Comparison of ENCODE assay signal across 9 cellular contexts in the genomic region with DNA sequence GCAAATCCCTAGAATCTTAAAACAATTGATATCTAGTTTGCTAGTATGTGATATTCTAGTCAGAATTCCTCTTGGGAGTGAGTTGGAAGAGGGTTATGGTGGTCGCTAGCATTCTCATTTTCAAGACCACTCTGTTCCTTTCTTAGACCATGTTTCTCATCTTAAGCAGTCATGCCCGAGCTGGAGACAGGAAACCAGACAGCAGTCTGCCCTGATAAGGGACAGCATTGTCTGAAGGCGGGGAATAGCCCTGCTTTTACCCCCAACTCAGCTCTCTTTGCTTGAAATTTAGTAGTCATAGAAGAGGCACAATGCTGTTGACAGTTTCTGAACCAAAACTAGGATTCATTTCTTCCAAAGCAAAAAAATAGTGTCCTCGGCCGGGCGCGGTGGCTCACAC. TPM values are rescaled to one million over a fixed set of nuclear protein-coding genes. Genes with fewer than 3 reads are reported as not detected.
DNase-seq lines count a peak whose midpoint lies in the region; ATAC-seq and TF ChIP-seq lines count a peak whose summit lies in the region.
"Had no signal": no experiment of that assay in that cellular context is flagged by ENCODE, and none has a peak within 500 bp of the region (broad histone marks: within the 10 kb centered on the region; RNA-seq: fewer than 3 reads in every experiment).

No MANE protein-coding gene starts in this region.

- H3K4me3 Mint-ChIP-seq in activated T-cell treated with anti-CD3 and anti-CD28 coated beads, Interleukin-2, amount 50 U/mL, for 24 hours, result peak overlapping the region; percentile 4

- peaks cover 32% of the 10 kb centered on the region for H3K79me2 ChIP-seq in mesendoderm (ENCODE audit: control insufficient read depth, insufficient read depth, low read length)

- no peak overlapping the region for H3K18ac ChIP-seq in mesendoderm (ENCODE audit: low read length)

- no peak overlapping the region for H2BK15ac ChIP-seq in mesendoderm (replicated peaks; ENCODE audit: low read depth)

- no peak overlapping the region for H3K4me2 ChIP-seq in mesendoderm (ENCODE audit: low read length)

- no peak overlapping the region for H3K56ac ChIP-seq in mesendoderm (ENCODE audit: low read length)

- H3K27ac Mint-ChIP-seq in activated T-cell treated with anti-CD3 and anti-CD28 coated beads, Interleukin-2, amount 50 U/mL, for 24 hours, result peak overlapping the region; percentile 34

- WGBS in mesendoderm (ENCODE audit: extremely low coverage, insufficient coverage, low lambda C conversion rate), result no CpG with 5 or more reads among the region's 7 CpGs

- H3K27ac ChIP-seq in brain microvascular endothelial cell (peak overlapping the region; percentile 67), mesendoderm (ENCODE audit: low read depth, low read length) (no peak overlapping the region), thoracic aorta (peak overlapping the region; percentile 51 to 100)

- H3K4me1 ChIP-seq in mesendoderm (ENCODE audit: control insufficient read depth, low read depth, low read length) (peaks cover 12% of the 10 kb centered on the region), thoracic aorta (ENCODE audit: control insufficient read depth in 1 of 2, low read depth in 2 of 2) (peaks cover 66 to 75% of the 10 kb centered on the region in 2 donors)

- no peak overlapping the region for H2BK120ac ChIP-seq in mesendoderm (ENCODE audit: low read depth, low read length)

- no peaks in the 10 kb centered on the region for H3K36me3 ChIP-seq in brain microvascular endothelial cell (replicated peaks)
- no peaks in the 10 kb centered on the region for H3K36me3 ChIP-seq in mesendoderm (ENCODE audit: control insufficient read depth, insufficient read depth, low read length)
- no peaks in the 10 kb centered on the region for H3K36me3 ChIP-seq in thoracic aorta

- H2AK5ac ChIP-seq in mesendoderm (ENCODE audit: low read length), result no peak overlapping the region

- H3K27me3 ChIP-seq in brain microvascular endothelial cell (replicated peaks) (no peaks in the 10 kb centered on the region), mesendoderm (ENCODE audit: insufficient read depth, low read length, poor library complexity) (no peaks in the 10 kb centered on the region), thoracic aorta (replicated peaks; ENCODE audit: insufficient read depth) (no peaks in the 10 kb centered on the region)

- H3K4me3 ChIP-seq in brain microvascular endothelial cell (ENCODE audit: low read depth, low read length), result no peak overlapping the region
- no peak overlapping the region for H3K4me3 ChIP-seq in mesendoderm (ENCODE audit: low read length)
- H3K4me3 ChIP-seq in thoracic aorta, result peak overlapping the region; percentile 13

- H3K9me3 ChIP-seq in thoracic aorta, result no peaks in the 10 kb centered on the region

- no peak overlapping the region for H2BK5ac ChIP-seq in mesendoderm (ENCODE audit: low read length)

- H3K79me1 ChIP-seq in mesendoderm (ENCODE audit: low read length), result peaks cover 14% of the 10 kb centered on the region

- no peak overlapping the region for H4K8ac ChIP-seq in mesendoderm (ENCODE audit: low read depth, low read length)

- H3K4me1 Mint-ChIP-seq in activated T-cell treated with anti-CD3 and anti-CD28 coated beads, Interleukin-2, amount 50 U/mL, for 24 hours (ENCODE audit: low read depth), result peaks cover 90% of the 10 kb centered on the region

- no peaks in the 10 kb centered on the region for H3K9me3 Mint-ChIP-seq in activated T-cell treated with anti-CD3 and anti-CD28 coated beads, Interleukin-2, amount 50 U/mL, for 24 hours

- peaks cover 3% of the 10 kb centered on the region for H3K36me3 Mint-ChIP-seq in activated T-cell treated with anti-CD3 and anti-CD28 coated beads, Interleukin-2, amount 50 U/mL, for 24 hours (ENCODE audit: low read depth)

- no peak for ATAC-seq in thoracic aorta (ENCODE audit: insufficient number of reproducible peaks, low FRiP score, low read depth)
- no peak for ATAC-seq in HG02610 (IDR thresholded peaks at IDR 0.05; ENCODE audit: unreplicated experiment)

- DNase-seq in activated T-cell treated with anti-CD3 and anti-CD28 coated beads, Interleukin-2, amount 50 U/mL, for 24 hours, result no peak
- DNase-seq in activated T-cell treated with anti-CD3 and anti-CD28 coated beads for 4 hours, result no peak
- DNase-seq in brain microvascular endothelial cell, result peak; percentile 77
- peak; percentile 53 for DNase-seq in mesendoderm
- no peak for DNase-seq in thoracic aorta (ENCODE audit: low spot score)
- no peak for DNase-seq in glomerular visceral epithelial cell (ENCODE audit: extremely low spot score)
- no peak for DNase-seq in NCI-H2171 treated with DMSO at 0.1 percent for 48 hours (lab: John Stamatoyannopoulos, UW)
- DNase-seq: NCI-H2107 had no signal

- no peak for TF ChIP-seq CTCF in brain microvascular endothelial cell (IDR thresholded peaks at IDR 0.05; ENCODE audit: low read depth, low read length, missing control alignments)
- TF ChIP-seq CTCF in thoracic aorta (IDR thresholded peaks at IDR 0.05), result no peak

- H3K27me3 Mint-ChIP-seq in activated T-cell treated with anti-CD3 and anti-CD28 coated beads, Interleukin-2, amount 50 U/mL, for 24 hours, result no peaks in the 10 kb centered on the region

- H3K23ac ChIP-seq in mesendoderm (ENCODE audit: low read length), result no peak overlapping the region

- in situ Hi-C loops in brain microvascular endothelial cell (cut with HindIII; ENCODE audit: low pct_ligation_motif_present, low sequenced_read_pairs), result loop anchor here (10.0 kb wide), 1 partner anchor 354 kb away; no protein-coding TSS in a partner anchor

- no peak overlapping the region for H3K4ac ChIP-seq in mesendoderm (ENCODE audit: low read depth, low read length)

- H4K5ac ChIP-seq in mesendoderm (ENCODE audit: low read length), result no peak overlapping the region

- H3K9ac ChIP-seq in mesendoderm (ENCODE audit: low read length), result no peak overlapping the region

RNA-seq across cellular contexts. Expression of a gene that starts 5.2 kb away (rescaled TPM):
- 11.1 TPM for polyA plus RNA-seq in mesendoderm (2013, experiment 1 of 2)
- polyA plus RNA-seq in mesendoderm (2013, experiment 2 of 2), result 11.5 TPM
- total RNA-seq in thoracic aorta, result 10 to 100 TPM; 45.8 to 53.4 TPM

Comparison
In these comparisons a context has a peak if more than half of its experiments do, and no peak if none do; other contexts are left out.
1. DNase-seq: peak in brain microvascular endothelial cell (single experiment) and mesendoderm (single experiment); none in activated T-cell treated with anti-CD3 and anti-CD28 coated beads, Interleukin-2, amount 50 U/mL, for 24 hours (single experiment), activated T-cell treated with anti-CD3 and anti-CD28 coated beads for 4 hours (single experiment), thoracic aorta (single experiment), glomerular visceral epithelial cell (single experiment) and NCI-H2171 treated with DMSO at 0.1 percent for 48 hours (single experiment).